In the genomic region with DNA sequence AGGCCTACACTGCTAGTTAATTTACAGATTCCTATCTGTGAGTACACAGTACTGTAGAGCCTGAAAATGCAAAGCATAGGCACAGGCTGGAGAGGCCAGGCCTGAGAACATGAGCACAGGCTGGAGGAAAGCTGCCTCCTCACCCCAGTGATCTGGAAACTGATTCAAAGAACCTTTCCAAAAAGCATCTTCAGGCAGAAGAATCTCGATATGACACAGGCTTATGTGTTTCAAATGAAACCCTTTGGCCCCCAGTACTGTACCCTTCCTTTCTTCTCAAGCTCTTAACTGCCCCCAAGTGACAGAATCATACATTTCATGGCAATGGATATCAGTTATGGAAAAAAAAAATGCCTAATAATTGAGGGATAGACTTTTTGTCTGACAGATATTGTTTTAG, we compare ENCODE assay signal across 1 cellular context.
TF ChIP-seq lines count a peak whose summit lies in the region.

No MANE protein-coding gene starts in this region.

TF ChIP-seq in GM12878, 131 proteins besides CTCF, POLR2A, EP300 and RAD21:
- TF ChIP-seq, protein P1, sequence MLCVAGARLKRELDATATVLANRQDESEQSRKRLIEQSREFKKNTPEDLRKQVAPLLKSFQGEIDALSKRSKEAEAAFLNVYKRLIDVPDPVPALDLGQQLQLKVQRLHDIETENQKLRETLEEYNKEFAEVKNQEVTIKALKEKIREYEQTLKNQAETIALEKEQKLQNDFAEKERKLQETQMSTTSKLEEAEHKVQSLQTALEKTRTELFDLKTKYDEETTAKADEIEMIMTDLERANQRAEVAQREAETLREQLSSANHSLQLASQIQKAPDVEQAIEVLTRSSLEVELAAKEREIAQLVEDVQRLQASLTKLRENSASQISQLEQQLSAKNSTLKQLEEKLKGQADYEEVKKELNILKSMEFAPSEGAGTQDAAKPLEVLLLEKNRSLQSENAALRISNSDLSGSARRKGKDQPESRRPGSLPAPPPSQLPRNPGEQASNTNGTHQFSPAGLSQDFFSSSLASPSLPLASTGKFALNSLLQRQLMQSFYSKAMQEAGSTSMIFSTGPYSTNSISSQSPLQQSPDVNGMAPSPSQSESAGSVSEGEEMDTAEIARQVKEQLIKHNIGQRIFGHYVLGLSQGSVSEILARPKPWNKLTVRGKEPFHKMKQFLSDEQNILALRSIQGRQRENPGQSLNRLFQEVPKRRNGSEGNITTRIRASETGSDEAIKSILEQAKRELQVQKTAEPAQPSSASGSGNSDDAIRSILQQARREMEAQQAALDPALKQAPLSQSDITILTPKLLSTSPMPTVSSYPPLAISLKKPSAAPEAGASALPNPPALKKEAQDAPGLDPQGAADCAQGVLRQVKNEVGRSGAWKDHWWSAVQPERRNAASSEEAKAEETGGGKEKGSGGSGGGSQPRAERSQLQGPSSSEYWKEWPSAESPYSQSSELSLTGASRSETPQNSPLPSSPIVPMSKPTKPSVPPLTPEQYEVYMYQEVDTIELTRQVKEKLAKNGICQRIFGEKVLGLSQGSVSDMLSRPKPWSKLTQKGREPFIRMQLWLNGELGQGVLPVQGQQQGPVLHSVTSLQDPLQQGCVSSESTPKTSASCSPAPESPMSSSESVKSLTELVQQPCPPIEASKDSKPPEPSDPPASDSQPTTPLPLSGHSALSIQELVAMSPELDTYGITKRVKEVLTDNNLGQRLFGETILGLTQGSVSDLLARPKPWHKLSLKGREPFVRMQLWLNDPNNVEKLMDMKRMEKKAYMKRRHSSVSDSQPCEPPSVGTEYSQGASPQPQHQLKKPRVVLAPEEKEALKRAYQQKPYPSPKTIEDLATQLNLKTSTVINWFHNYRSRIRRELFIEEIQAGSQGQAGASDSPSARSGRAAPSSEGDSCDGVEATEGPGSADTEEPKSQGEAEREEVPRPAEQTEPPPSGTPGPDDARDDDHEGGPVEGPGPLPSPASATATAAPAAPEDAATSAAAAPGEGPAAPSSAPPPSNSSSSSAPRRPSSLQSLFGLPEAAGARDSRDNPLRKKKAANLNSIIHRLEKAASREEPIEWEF (IDR thresholded peaks at IDR 0.05; ENCODE audit: insufficient replicate concordance, low read depth, low read length) = no peak
- TF ChIP-seq MXI1 (IDR thresholded peaks at IDR 0.05; ENCODE audit: low read depth, low read length) (no peak), USF1 (IDR thresholded peaks at IDR 0.05; ENCODE audit: borderline replicate concordance, extremely low read length, insufficient read depth, low read depth, low read length) (no peak), MEF2B (IDR thresholded peaks at IDR 0.05; ENCODE audit: partially characterized antibody, poor library complexity, severe bottlenecking) (no peak), FOXK2 (IDR thresholded peaks at IDR 0.05) (no peak)
- TF ChIP-seq, protein P2, sequence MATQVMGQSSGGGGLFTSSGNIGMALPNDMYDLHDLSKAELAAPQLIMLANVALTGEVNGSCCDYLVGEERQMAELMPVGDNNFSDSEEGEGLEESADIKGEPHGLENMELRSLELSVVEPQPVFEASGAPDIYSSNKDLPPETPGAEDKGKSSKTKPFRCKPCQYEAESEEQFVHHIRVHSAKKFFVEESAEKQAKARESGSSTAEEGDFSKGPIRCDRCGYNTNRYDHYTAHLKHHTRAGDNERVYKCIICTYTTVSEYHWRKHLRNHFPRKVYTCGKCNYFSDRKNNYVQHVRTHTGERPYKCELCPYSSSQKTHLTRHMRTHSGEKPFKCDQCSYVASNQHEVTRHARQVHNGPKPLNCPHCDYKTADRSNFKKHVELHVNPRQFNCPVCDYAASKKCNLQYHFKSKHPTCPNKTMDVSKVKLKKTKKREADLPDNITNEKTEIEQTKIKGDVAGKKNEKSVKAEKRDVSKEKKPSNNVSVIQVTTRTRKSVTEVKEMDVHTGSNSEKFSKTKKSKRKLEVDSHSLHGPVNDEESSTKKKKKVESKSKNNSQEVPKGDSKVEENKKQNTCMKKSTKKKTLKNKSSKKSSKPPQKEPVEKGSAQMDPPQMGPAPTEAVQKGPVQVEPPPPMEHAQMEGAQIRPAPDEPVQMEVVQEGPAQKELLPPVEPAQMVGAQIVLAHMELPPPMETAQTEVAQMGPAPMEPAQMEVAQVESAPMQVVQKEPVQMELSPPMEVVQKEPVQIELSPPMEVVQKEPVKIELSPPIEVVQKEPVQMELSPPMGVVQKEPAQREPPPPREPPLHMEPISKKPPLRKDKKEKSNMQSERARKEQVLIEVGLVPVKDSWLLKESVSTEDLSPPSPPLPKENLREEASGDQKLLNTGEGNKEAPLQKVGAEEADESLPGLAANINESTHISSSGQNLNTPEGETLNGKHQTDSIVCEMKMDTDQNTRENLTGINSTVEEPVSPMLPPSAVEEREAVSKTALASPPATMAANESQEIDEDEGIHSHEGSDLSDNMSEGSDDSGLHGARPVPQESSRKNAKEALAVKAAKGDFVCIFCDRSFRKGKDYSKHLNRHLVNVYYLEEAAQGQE (IDR thresholded peaks at IDR 0.05; ENCODE audit: low read depth, low read length) = no peak
